In the genomic region with DNA sequence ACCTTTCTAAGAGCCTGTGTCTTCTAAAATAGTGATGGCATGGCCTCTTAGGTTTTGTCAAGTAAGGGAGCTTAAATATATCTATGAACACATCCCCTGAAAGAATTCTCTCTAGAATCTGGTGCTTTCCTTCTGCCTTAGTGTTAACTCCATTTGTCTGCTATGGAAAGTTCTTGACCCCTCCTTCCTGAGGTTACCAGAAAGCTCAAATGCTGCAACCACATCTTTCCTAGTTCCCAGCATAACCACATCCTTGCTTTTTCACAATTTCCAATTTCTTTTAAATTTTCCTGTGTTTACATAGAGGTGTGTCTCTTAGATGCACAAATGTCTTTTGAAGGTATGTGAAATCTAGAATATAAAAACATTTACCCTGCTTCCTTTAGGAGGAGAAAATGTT, we compare ENCODE assay signal across 23 cellular contexts. TPM values are rescaled to one million over a fixed set of nuclear protein-coding genes. Genes with fewer than 3 reads are reported as not detected.
A peak's percentile ranks its signal among the peaks of the same experiment; 100 is the strongest.
DNase-seq lines count a peak whose midpoint lies in the region; ATAC-seq, FAIRE-seq and TF ChIP-seq lines count a peak whose summit lies in the region.
"Had no signal": no experiment of that assay in that cellular context is flagged by ENCODE, and none has a peak within 500 bp of the region (broad histone marks: within the 10 kb centered on the region; RNA-seq: fewer than 3 reads in every experiment).

No MANE protein-coding gene starts in this region.

- TF ChIP-seq POLR2A in GM12891 (IDR thresholded peaks at IDR 0.05; ENCODE audit: low read depth, low read length) = no peak

- H3K9me3 ChIP-seq in Karpas-422 (ENCODE audit: low read length) = no peaks in the 10 kb centered on the region

- no peak for ATAC-seq in GM23338
- ATAC-seq in GM19395 (IDR thresholded peaks at IDR 0.05; ENCODE audit: unreplicated experiment) = no peak
- ATAC-seq: HepG2, K562, T-cell had no signal

- H3K27me3 ChIP-seq in GM23338 (ENCODE audit: insufficient read depth) (no peaks in the 10 kb centered on the region), Karpas-422 (ENCODE audit: low read length) (no peaks in the 10 kb centered on the region)

- no peaks in the 10 kb centered on the region for H3K36me3 ChIP-seq in GM23338 (ENCODE audit: insufficient read depth)
- peaks cover 35% of the 10 kb centered on the region for H3K36me3 ChIP-seq in Karpas-422 (ENCODE audit: insufficient read depth, low read length)

- DNase-seq in GM23338 (ENCODE audit: low spot score) = no peak
- DNase-seq in amniotic epithelial cell (ENCODE audit: low read depth) = peak; percentile 30
- peak; percentile 24 for DNase-seq in fibroblast of peridontal ligament (ENCODE audit: extremely low read depth)
- no peak for DNase-seq in activated CD8-positive, alpha-beta memory T cell treated with anti-CD3 and anti-CD28 coated beads for 24 hours
- DNase-seq in GM12891 (ENCODE audit: insufficient read length, low spot score) = no peak
- no peak for DNase-seq in Karpas-422
- DNase-seq: DMS153, DND-41, H7, MM.1S, NCI-H1048, NCI-H1417, NCI-H1694, NCI-H2029 treated with DMSO at 0.1 percent for 48 hours, NCI-H226, NCI-H510A, NCI-H69, SHP77, T-cell had no signal

- H3K9me3 Mint-ChIP-seq in GM23338 = peaks cover 3% of the 10 kb centered on the region; the same call in 1 of the 3 replicates

- H3K27ac Mint-ChIP-seq in GM23338 = no peak overlapping the region
- H3K27ac Mint-ChIP-seq: T-cell had no signal

- H4K20me1 ChIP-seq in GM23338 (replicated peaks; ENCODE audit: insufficient read depth) (no peaks in the 10 kb centered on the region), Karpas-422 (ENCODE audit: insufficient read depth, low read depth, low read length) (no peaks in the 10 kb centered on the region)

- H3K4me1 Mint-ChIP-seq in GM23338 = peaks cover 4% of the 10 kb centered on the region; the same call in 1 of the 3 replicates
- H3K4me1 Mint-ChIP-seq: T-cell had no signal

- H3K4me1 ChIP-seq in GM23338 (ENCODE audit: insufficient read depth) (peaks cover 7% of the 10 kb centered on the region; the same call in 1 of the 2 replicates), Karpas-422 (ENCODE audit: low read length) (no peaks in the 10 kb centered on the region)

- H3F3A ChIP-seq in GM23338 (replicated peaks; ENCODE audit: low read depth) = no peaks in the 10 kb centered on the region

- H3K4me2 ChIP-seq in GM23338 (no peak overlapping the region), Karpas-422 (ENCODE audit: low read depth, low read length, poor library complexity, severe bottlenecking) (no peak overlapping the region)

- H3K9ac ChIP-seq in Karpas-422 (ENCODE audit: low read length) = no peak overlapping the region

- no peaks in the 10 kb centered on the region for H3K36me3 Mint-ChIP-seq in GM23338 (ENCODE audit: low read depth)
- H3K36me3 Mint-ChIP-seq: T-cell had no signal

- no peak for TF ChIP-seq CTCF in GM23338 (conservative IDR thresholded peaks at IDR 0.05; ENCODE audit: low read depth in 2 of 2)

- H3K9me2 ChIP-seq in GM23338 (ENCODE audit: insufficient read depth) = no peaks in the 10 kb centered on the region
- H3K9me2 ChIP-seq in Karpas-422 (replicated peaks; ENCODE audit: insufficient read depth, low read length) = no peaks in the 10 kb centered on the region

- H3K4me3 ChIP-seq in GM23338 = no peak overlapping the region
- H3K4me3 ChIP-seq in Karpas-422 (ENCODE audit: low read length) = no peak overlapping the region
- H3K4me3 ChIP-seq: K562 had no signal

- H2AFZ ChIP-seq in GM23338 (peak overlapping the region; percentile 56; the same call in 1 of the 2 replicates), Karpas-422 (ENCODE audit: low read length) (no peak overlapping the region)

- H3K79me2 ChIP-seq in GM23338 (replicated peaks; ENCODE audit: insufficient read depth) = no peaks in the 10 kb centered on the region
- no peaks in the 10 kb centered on the region for H3K79me2 ChIP-seq in Karpas-422 (ENCODE audit: low read length)

- H3K4me3 Mint-ChIP-seq in GM23338 = no peak overlapping the region
- H3K4me3 Mint-ChIP-seq: T-cell had no signal

- no peaks in the 10 kb centered on the region for H3K27me3 Mint-ChIP-seq in GM23338 (ENCODE audit: insufficient read depth, low read depth, poor library complexity)

- H3K27ac ChIP-seq in GM23338 (ENCODE audit: low read depth) = no peak overlapping the region
- H3K27ac ChIP-seq in Karpas-422 (ENCODE audit: low read length) = no peak overlapping the region

- no peak for FAIRE-seq in GM12891 (lab: Jason Lieb, UNC)
- FAIRE-seq: HepG2, K562 had no signal

TF ChIP-seq in GM23338, 12 proteins besides CTCF, POLR2A, EP300 and RAD21 (continues in another document):
- TF ChIP-seq ZNF114 (CRISPR knock-in tag; IDR thresholded peaks at IDR 0.05) (no peak), EZH2 (IDR thresholded peaks at IDR 0.05; ENCODE audit: low read depth, unreplicated experiment) (no peak)
- TF ChIP-seq, protein P1, sequence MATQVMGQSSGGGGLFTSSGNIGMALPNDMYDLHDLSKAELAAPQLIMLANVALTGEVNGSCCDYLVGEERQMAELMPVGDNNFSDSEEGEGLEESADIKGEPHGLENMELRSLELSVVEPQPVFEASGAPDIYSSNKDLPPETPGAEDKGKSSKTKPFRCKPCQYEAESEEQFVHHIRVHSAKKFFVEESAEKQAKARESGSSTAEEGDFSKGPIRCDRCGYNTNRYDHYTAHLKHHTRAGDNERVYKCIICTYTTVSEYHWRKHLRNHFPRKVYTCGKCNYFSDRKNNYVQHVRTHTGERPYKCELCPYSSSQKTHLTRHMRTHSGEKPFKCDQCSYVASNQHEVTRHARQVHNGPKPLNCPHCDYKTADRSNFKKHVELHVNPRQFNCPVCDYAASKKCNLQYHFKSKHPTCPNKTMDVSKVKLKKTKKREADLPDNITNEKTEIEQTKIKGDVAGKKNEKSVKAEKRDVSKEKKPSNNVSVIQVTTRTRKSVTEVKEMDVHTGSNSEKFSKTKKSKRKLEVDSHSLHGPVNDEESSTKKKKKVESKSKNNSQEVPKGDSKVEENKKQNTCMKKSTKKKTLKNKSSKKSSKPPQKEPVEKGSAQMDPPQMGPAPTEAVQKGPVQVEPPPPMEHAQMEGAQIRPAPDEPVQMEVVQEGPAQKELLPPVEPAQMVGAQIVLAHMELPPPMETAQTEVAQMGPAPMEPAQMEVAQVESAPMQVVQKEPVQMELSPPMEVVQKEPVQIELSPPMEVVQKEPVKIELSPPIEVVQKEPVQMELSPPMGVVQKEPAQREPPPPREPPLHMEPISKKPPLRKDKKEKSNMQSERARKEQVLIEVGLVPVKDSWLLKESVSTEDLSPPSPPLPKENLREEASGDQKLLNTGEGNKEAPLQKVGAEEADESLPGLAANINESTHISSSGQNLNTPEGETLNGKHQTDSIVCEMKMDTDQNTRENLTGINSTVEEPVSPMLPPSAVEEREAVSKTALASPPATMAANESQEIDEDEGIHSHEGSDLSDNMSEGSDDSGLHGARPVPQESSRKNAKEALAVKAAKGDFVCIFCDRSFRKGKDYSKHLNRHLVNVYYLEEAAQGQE (IDR thresholded peaks at IDR 0.05; ENCODE audit: unreplicated experiment) = no peak

TF ChIP-seq in GM12891, 5 proteins besides CTCF, POLR2A, EP300 and RAD21:
- TF ChIP-seq PAX5 (IDR thresholded peaks at IDR 0.05; ENCODE audit: insufficient read depth, low read length, severe bottlenecking) (no peak), POLR2AphosphoS5 (IDR thresholded peaks at IDR 0.05; ENCODE audit: low read depth, low read length) (no peak), SPI1 (IDR thresholded peaks at IDR 0.05; ENCODE audit: low read depth, low read length) (no peak), TAF1 (IDR thresholded peaks at IDR 0.05; ENCODE audit: low read depth, low read length) (no peak), POU2F2 (IDR thresholded peaks at IDR 0.05; ENCODE audit: low read depth, low read length) (no peak)
TF ChIP-seq in GM12891: peak in this region for 0.

RNA-seq across cellular contexts. Expression of a gene that starts 16.4 kb away (rescaled TPM):
- 8.3 and 9.7 TPM in 2 replicates for total RNA-seq in GM23338 (2014; rRNA removed; shearing (Covaris generic))
- polyA plus RNA-seq in GM23338 (2016; fragmentation: Nextera tagmentation; extraction: Ambion mirVana) = 7.3 and 8.5 TPM in 2 replicates
- polyA plus RNA-seq in GM12891 (2012; ENCODE audit: low read depth, missing spikeins) = 122 TPM
- total RNA-seq in Karpas-422 (2014; rRNA removed; shearing (Covaris generic); ENCODE audit: low replicate concordance) = 6.0 and 9.8 TPM in 2 replicates
- total RNA-seq: HT-29 had no signal

Comparison
In these comparisons a context has a peak if more than half of its experiments do, and no peak if none do; other contexts are left out.
1. DNase-seq: peak in amniotic epithelial cell (single experiment) and fibroblast of peridontal ligament (single experiment); none in GM23338 (single experiment), activated CD8-positive, alpha-beta memory T cell treated with anti-CD3 and anti-CD28 coated beads for 24 hours (single experiment), GM12891 (single experiment) and Karpas-422 (single experiment).